ENCODE assay signal across 8 cellular contexts in genomic region chr3:15292765-15293522, GRCh38. TPM values are rescaled to one million over a fixed set of nuclear protein-coding genes. Genes with fewer than 3 reads are reported as not detected.
DNase-seq lines count a peak whose midpoint lies in the region; ATAC-seq and TF ChIP-seq lines count a peak whose summit lies in the region.

No MANE protein-coding gene starts in this region.

- 47 to 58% methylated on average over 13 of the region's 13 CpGs for whole genome bisulfite sequencing in body of pancreas, 2 donors
- 59% methylated on average over 13 of the region's 13 CpGs for WGBS in smooth muscle cell (ENCODE audit: low lambda C conversion rate)

- H3K4me3 ChIP-seq in MM.1S (ENCODE audit: low read length) = no peak overlapping the region
- H3K4me3 ChIP-seq in body of pancreas = no peak overlapping the region
- no peak overlapping the region for H3K4me3 ChIP-seq in smooth muscle cell

- no peaks in the 10 kb centered on the region for H3K27me3 ChIP-seq in MM.1S (replicated peaks; ENCODE audit: insufficient read depth, low read length)
- no peaks in the 10 kb centered on the region for H3K27me3 ChIP-seq in body of pancreas
- H3K27me3 ChIP-seq in smooth muscle cell (ENCODE audit: low read depth) = no peaks in the 10 kb centered on the region

- H3K9ac ChIP-seq in MM.1S (ENCODE audit: low read length) = no peak overlapping the region
- no peak overlapping the region for H3K9ac ChIP-seq in smooth muscle cell (ENCODE audit: low read depth)

- H4K20me1 ChIP-seq in MM.1S (ENCODE audit: insufficient read depth, low read length) (no peaks in the 10 kb centered on the region), smooth muscle cell (ENCODE audit: low read depth) (no peaks in the 10 kb centered on the region)

- H3K4me1 ChIP-seq in MM.1S (ENCODE audit: low read length) = peaks cover 21% of the 10 kb centered on the region
- H3K4me1 ChIP-seq in body of pancreas = peaks cover 13% of the 10 kb centered on the region
- H3K4me1 ChIP-seq in smooth muscle cell (ENCODE audit: low read depth) = no peaks in the 10 kb centered on the region

- TF ChIP-seq POLR2A in body of pancreas (IDR thresholded peaks at IDR 0.05) = no peak

- H3F3A ChIP-seq in MM.1S (ENCODE audit: insufficient read depth, low read length) (peaks cover 20% of the 10 kb centered on the region), smooth muscle cell (ENCODE audit: low read depth) (peaks cover 7% of the 10 kb centered on the region)

- H3K4me2 ChIP-seq in MM.1S (ENCODE audit: low read depth, low read length) (no peak overlapping the region), smooth muscle cell (no peak overlapping the region)

- H3K36me3 ChIP-seq in MM.1S (replicated peaks; ENCODE audit: insufficient read depth, low read length) (no peaks in the 10 kb centered on the region), body of pancreas (replicated peaks in 1 of 2; ENCODE audit: insufficient read depth in 1 of 2, low read depth in 2 of 2) (no peaks in the 10 kb centered on the region), smooth muscle cell (ENCODE audit: low read depth) (no peaks in the 10 kb centered on the region)

- intact Hi-C loops in body of pancreas (cut with DNase I) = no loop called here

- H2AFZ ChIP-seq in MM.1S (ENCODE audit: low read length) (no peak overlapping the region), smooth muscle cell (ENCODE audit: low read depth) (no peak overlapping the region)

- no peaks in the 10 kb centered on the region for H3K9me2 ChIP-seq in MM.1S (replicated peaks; ENCODE audit: insufficient read depth, low read length)

- TF ChIP-seq CTCF in MM.1S (IDR thresholded peaks at IDR 0.05; ENCODE audit: low read length) = no peak
- no peak for TF ChIP-seq CTCF in body of pancreas (IDR thresholded peaks at IDR 0.05)
- TF ChIP-seq CTCF in smooth muscle cell (IDR thresholded peaks at IDR 0.05; ENCODE audit: borderline replicate concordance, insufficient read depth, poor library complexity, severe bottlenecking) = no peak

- ATAC-seq in body of pancreas = peak; percentile 54
- ATAC-seq in HG03439 (IDR thresholded peaks at IDR 0.05; ENCODE audit: unreplicated experiment) = no peak
- ATAC-seq in GM18867 (IDR thresholded peaks at IDR 0.05; ENCODE audit: unreplicated experiment) = no peak

- H3K27ac ChIP-seq in MM.1S (ENCODE audit: low read length) = peak overlapping the region; percentile 87; the same call in 1 of the 2 replicates
- H3K27ac ChIP-seq in body of pancreas = peak overlapping the region in 2 of 4 donors; percentile 47 to 68
- peak overlapping the region; percentile 9 for H3K27ac ChIP-seq in smooth muscle cell (ENCODE audit: low read depth)

- H3K9me3 ChIP-seq in MM.1S (replicated peaks; ENCODE audit: insufficient read depth, low read length) (no peaks in the 10 kb centered on the region), body of pancreas (no peaks in the 10 kb centered on the region), smooth muscle cell (replicated peaks; ENCODE audit: low read depth) (no peaks in the 10 kb centered on the region)

- DNase-seq in MM.1S (no peak), body of pancreas (peak; percentile 42 to 65 (median 48)), left kidney (ENCODE audit: low read depth, low spot score) (peak; percentile 83), smooth muscle cell (lab: John Stamatoyannopoulos, UW; ENCODE audit: unreplicated experiment) (no peak), DMS153 treated with DMSO at 0.1 percent for 48 hours (lab: John Stamatoyannopoulos, UW; ENCODE audit: unreplicated experiment) (no peak), DMS79 (lab: John Stamatoyannopoulos, UW) (no peak)

- no peaks in the 10 kb centered on the region for H3K79me2 ChIP-seq in MM.1S (ENCODE audit: low read length)
- peaks cover 21% of the 10 kb centered on the region for H3K79me2 ChIP-seq in smooth muscle cell (ENCODE audit: low read depth)

RNA-seq across cellular contexts. Expression of gene SH3BP5, which starts 39.4 kb away (rescaled TPM):
- 10 to 100 TPM; 13.7 to 21.8 TPM for total RNA-seq in body of pancreas
- 7.9 and 12.7 TPM in 2 replicates for total RNA-seq in smooth muscle cell
- polyA plus RNA-seq in smooth muscle cell = 10.7 and 15.3 TPM in 2 replicates

Comparison
In these comparisons a context has a peak if more than half of its experiments do, and no peak if none do; other contexts are left out.
1. DNase-seq: peak in body of pancreas (4 of 4) and left kidney (single experiment); none in MM.1S (single experiment), smooth muscle cell (single experiment), DMS153 treated with DMSO at 0.1 percent for 48 hours (single experiment) and DMS79 (single experiment).